Comparison of ENCODE assay signal across 28 cellular contexts in the genomic region with DNA sequence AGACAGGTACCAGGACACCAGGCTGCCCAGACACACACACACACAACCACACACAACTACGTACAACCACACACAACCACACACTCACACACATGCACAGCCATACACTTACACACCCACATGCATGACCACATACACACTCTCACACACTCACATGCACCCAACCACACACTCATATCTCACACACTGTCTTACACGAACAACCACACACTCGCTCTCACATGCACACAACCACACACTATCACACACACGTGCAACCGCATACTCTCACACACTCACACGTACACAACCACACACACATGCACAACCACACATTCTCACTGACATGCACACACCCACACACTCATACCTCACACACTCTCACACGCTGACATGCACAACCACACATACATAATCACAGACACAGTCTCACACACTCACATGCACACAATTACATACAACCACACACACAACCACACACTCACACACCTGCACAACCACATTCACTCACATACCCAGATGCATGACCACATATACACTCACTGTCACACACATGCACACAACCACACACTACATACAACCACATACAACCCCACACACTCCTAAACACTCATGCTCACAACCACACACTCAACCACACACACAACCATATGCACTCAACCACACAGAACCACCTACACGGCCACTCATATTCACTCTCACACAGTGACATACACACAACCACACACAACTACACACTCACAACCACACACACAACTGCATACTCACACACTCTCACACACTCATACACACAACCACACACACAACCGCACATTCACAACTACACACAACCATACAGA. TPM values are rescaled to one million over a fixed set of nuclear protein-coding genes. Genes with fewer than 3 reads are reported as not detected.
"Had no signal": no experiment of that assay in that cellular context is flagged by ENCODE, and none has a peak within 500 bp of the region (broad histone marks: within the 10 kb centered on the region; RNA-seq: fewer than 3 reads in every experiment).

No MANE protein-coding gene starts in this region.

- H3K4me3 Mint-ChIP-seq: activated CD8-positive, alpha-beta T cell treated with anti-CD3 and anti-CD28 coated beads, Interleukin-2, amount 10 ng/mL, durations not matched to agents 7 days and 5 days; activated naive CD8-positive, alpha-beta T cell treated with anti-CD3 and anti-CD28 coated beads, Interleukin-2, amount 50 U/mL, for 24 hours; T-helper 2 cell treated with Interferon-gamma antibody and Interleukin-4, amounts not matched to agents 5 μg/mL and 100 μg/mL, for 36 hours had no signal

- H3K27ac ChIP-seq: ascending aorta, body of pancreas, Peyer's patch, RWPE1, SJSA1 had no signal

- H3K36me3 ChIP-seq: ascending aorta, Peyer's patch, SJSA1 had no signal

- H3K27ac Mint-ChIP-seq: activated CD8-positive, alpha-beta T cell treated with anti-CD3 and anti-CD28 coated beads, Interleukin-2, amount 10 ng/mL, durations not matched to agents 7 days and 5 days; activated naive CD4-positive, alpha-beta T cell treated with anti-CD3 and anti-CD28 coated beads, Interleukin-2, amount 50 U/mL, for 72 hours; activated naive CD8-positive, alpha-beta T cell treated with anti-CD3 and anti-CD28 coated beads, Interleukin-2, amount 50 U/mL, for 24 hours; T-helper 2 cell treated with Interferon-gamma antibody and Interleukin-4, amounts not matched to agents 5 μg/mL and 100 μg/mL, for 36 hours had no signal

- H3K27me3 ChIP-seq: ascending aorta, body of pancreas, Peyer's patch had no signal

- H3K4me3 ChIP-seq: ascending aorta, body of pancreas, Peyer's patch, SJSA1 had no signal

- H3K4me1 ChIP-seq: ascending aorta, body of pancreas, Peyer's patch, SJSA1 had no signal

- DNase-seq: activated CD4-positive, alpha-beta T cell treated with anti-CD3 and anti-CD28 coated beads for 48 hours; activated CD4-positive, alpha-beta T cell treated with anti-CD3 and anti-CD28 coated beads, Interleukin-2, amount 50 U/mL, for 4 hours; activated CD4-positive, CD25-positive, alpha-beta regulatory T cell treated with anti-CD3 and anti-CD28 coated beads, Interleukin-2, amount 50 U/mL, for 72 hours; activated CD8-positive, alpha-beta memory T cell treated with anti-CD3 and anti-CD28 coated beads, Interleukin-2, amount 50 U/mL, for 48 hours; activated CD8-positive, alpha-beta T cell treated with anti-CD3 and anti-CD28 coated beads, Interleukin-2, amount 10 ng/mL, durations not matched to agents 7 days and 5 days; activated effector memory CD4-positive, alpha-beta T cell treated with anti-CD3 and anti-CD28 coated beads, Interleukin-2, amount 50 U/mL, for 16 hours; activated naive CD4-positive, alpha-beta T cell treated with Interleukin-2 at 50 U/mL for 16 hours; activated naive CD8-positive, alpha-beta T cell treated with anti-CD3 and anti-CD28 coated beads, Interleukin-2, amount 50 U/mL, for 24 hours; activated T-cell treated with anti-CD3 and anti-CD28 coated beads, Interleukin-2, amount 50 U/mL, for 1 hour; amniotic stem cell; body of pancreas; Kasumi-1; NCI-H1105 treated with DMSO at 0.1 percent for 48 hours; NCI-H1436 treated with DMSO at 0.1 percent for 48 hours; NCI-H187; NCI-H2081; NCI-H446; NCI-H524; Peyer's patch; SHP77; SW 1271 had no signal

- ATAC-seq: activated CD8-positive, alpha-beta T cell treated with anti-CD3 and anti-CD28 coated beads, Interleukin-2, amount 10 ng/mL, durations not matched to agents 7 days and 5 days; activated naive CD4-positive, alpha-beta T cell treated with anti-CD3 and anti-CD28 coated beads, Interleukin-2, amount 50 U/mL, for 72 hours; activated naive CD8-positive, alpha-beta T cell treated with anti-CD3 and anti-CD28 coated beads, Interleukin-2, amount 50 U/mL, for 24 hours; body of pancreas; SK-N-SH treated with all-trans-retinoic acid at 6 μM for 48 hours had no signal

RNA-seq across cellular contexts. Expression of gene SLC7A10, which starts 7.6 kb away (rescaled TPM):
- total RNA-seq: activated CD8-positive, alpha-beta T cell treated with anti-CD3 and anti-CD28 coated beads, Interleukin-2, amount 10 ng/mL, durations not matched to agents 7 days and 5 days; activated naive CD4-positive, alpha-beta T cell treated with anti-CD3 and anti-CD28 coated beads, Interleukin-2, amount 50 U/mL, for 72 hours; ascending aorta; Peyer's patch; SJSA1; T-helper 1 cell treated with Interleukin-12 subunit alpha and Interleukin-12 subunit beta and Interleukin-4 antibody, amounts not matched to agents 30 ng/mL and 1 ng/mL, for 36 hours had no signal

RNA-seq across cellular contexts. Expression of gene LRP3, which starts 39.1 kb away (rescaled TPM):
- total RNA-seq: activated CD8-positive, alpha-beta T cell treated with anti-CD3 and anti-CD28 coated beads, Interleukin-2, amount 10 ng/mL, durations not matched to agents 7 days and 5 days had no signal
